ENCODE assay signal across 28 cellular contexts in genomic region chr10:123521556-123521955, GRCh38.
"Had no signal": no experiment of that assay in that cellular context is flagged by ENCODE, and none has a peak within 500 bp of the region (broad histone marks: within the 10 kb centered on the region; RNA-seq: fewer than 3 reads in every experiment).

No MANE protein-coding gene starts in this region.

- H3K36me3 Mint-ChIP-seq: activated naive CD8-positive, alpha-beta T cell had no signal

- H3K36me3 ChIP-seq: brain microvascular endothelial cell, WERI-Rb-1 had no signal

- H3K27ac ChIP-seq: brain microvascular endothelial cell, epithelial cell of prostate, WERI-Rb-1 had no signal

- ATAC-seq: activated CD4-positive, CD25-positive, alpha-beta regulatory T cell treated with anti-CD3 and anti-CD28 coated beads, Interleukin-2, amount 50 U/mL, for 24 hours; activated CD8-positive, alpha-beta T cell treated with anti-CD3 and anti-CD28 coated beads for 36 hours; activated T-cell treated with anti-CD3 and anti-CD28 coated beads, Interleukin-2, amount 50 U/mL, for 4 hours; activated T-helper 17 cell treated with anti-CD3 and anti-CD28 coated beads, Interleukin-2, amount 50 U/mL, for 72 hours; effector memory CD8-positive, alpha-beta T cell; T-helper 17 cell had no signal

- H3K27me3 ChIP-seq: brain microvascular endothelial cell had no signal

- H3K4me3 Mint-ChIP-seq: activated B cell treated with CpG ODN at 0.5 μM for 24 hours; activated CD8-positive, alpha-beta T cell treated with anti-CD3 and anti-CD28 coated beads for 36 hours; activated naive CD8-positive, alpha-beta T cell; activated T-cell treated with anti-CD3 and anti-CD28 coated beads, Interleukin-2, amount 50 U/mL, for 4 hours; activated T-helper 17 cell treated with anti-CD3 and anti-CD28 coated beads, Interleukin-2, amount 50 U/mL, for 72 hours; central memory CD8-positive, alpha-beta T cell; effector memory CD8-positive, alpha-beta T cell; T-helper 17 cell; T-helper 2 cell treated with Interferon-gamma antibody and Interleukin-4, amounts not matched to agents 5 μg/mL and 100 μg/mL, for 36 hours had no signal

- DNase-seq: activated B cell treated with CpG ODN at 0.5 μM for 24 hours; activated CD4-positive, alpha-beta T cell treated with anti-CD3 and anti-CD28 coated beads for 48 hours; activated CD4-positive, alpha-beta T cell treated with anti-CD3 and anti-CD28 coated beads, Interleukin-2, amount 50 U/mL, for 1 hour; activated CD4-positive, alpha-beta T cell treated with anti-CD3 and anti-CD28 coated beads, Interleukin-2, amount 50 U/mL, for 48 hours; activated CD8-positive, alpha-beta T cell treated with anti-CD3 and anti-CD28 coated beads for 36 hours; activated effector memory CD4-positive, alpha-beta T cell treated with Interleukin-2 at 50 U/mL for 16 hours; activated gamma-delta T cell treated with Interleukin-2 at 50 U/mL for 16 hours; activated naive CD4-positive, alpha-beta T cell treated with anti-CD3 and anti-CD28 coated beads, Interleukin-2, amount 50 U/mL, for 16 hours; activated naive CD4-positive, alpha-beta T cell treated with Interleukin-2 at 50 U/mL for 16 hours; activated T-cell treated with anti-CD3 and anti-CD28 coated beads, Interleukin-2, amount 50 U/mL, for 4 hours; amniotic stem cell; anterior cingulate cortex; brain microvascular endothelial cell; cortex of kidney; dermis blood vessel endothelial cell; effector CD4-positive, alpha-beta T cell; effector memory CD8-positive, alpha-beta T cell; foreskin fibroblast; T-helper 1 cell; T-helper 17 cell; T1000; WERI-Rb-1 had no signal

- H3K4me1 Mint-ChIP-seq: activated T-helper 17 cell treated with anti-CD3 and anti-CD28 coated beads, Interleukin-2, amount 50 U/mL, for 72 hours; central memory CD8-positive, alpha-beta T cell; T-helper 17 cell had no signal

- H3K27ac Mint-ChIP-seq: activated B cell treated with CpG ODN at 0.5 μM for 24 hours; activated CD8-positive, alpha-beta T cell treated with anti-CD3 and anti-CD28 coated beads for 36 hours; activated naive CD8-positive, alpha-beta T cell; activated T-helper 17 cell treated with anti-CD3 and anti-CD28 coated beads, Interleukin-2, amount 50 U/mL, for 72 hours; effector memory CD8-positive, alpha-beta T cell; T-helper 17 cell; T-helper 2 cell treated with Interferon-gamma antibody and Interleukin-4, amounts not matched to agents 5 μg/mL and 100 μg/mL, for 36 hours had no signal

- H3K9me3 Mint-ChIP-seq: activated B cell treated with CpG ODN at 0.5 μM for 24 hours; activated CD8-positive, alpha-beta T cell treated with anti-CD3 and anti-CD28 coated beads for 36 hours; activated T-cell treated with anti-CD3 and anti-CD28 coated beads, Interleukin-2, amount 50 U/mL, for 4 hours; activated T-helper 17 cell treated with anti-CD3 and anti-CD28 coated beads, Interleukin-2, amount 50 U/mL, for 72 hours; central memory CD8-positive, alpha-beta T cell; effector memory CD8-positive, alpha-beta T cell; T-helper 2 cell treated with Interferon-gamma antibody and Interleukin-4, amounts not matched to agents 5 μg/mL and 100 μg/mL, for 36 hours had no signal
